20 cellular contexts compared by ENCODE assay signal in genomic region chr6:144314562-144314961, GRCh38. TPM values are rescaled to one million over a fixed set of nuclear protein-coding genes. Genes with fewer than 3 reads are reported as not detected.
A peak's percentile ranks its signal among the peaks of the same experiment; 100 is the strongest.
DNase-seq lines count a peak whose midpoint lies in the region; ATAC-seq, FAIRE-seq and TF ChIP-seq lines count a peak whose summit lies in the region.
"Had no signal": no experiment of that assay in that cellular context is flagged by ENCODE, and none has a peak within 500 bp of the region (broad histone marks: within the 10 kb centered on the region; RNA-seq: fewer than 3 reads in every experiment).

No MANE protein-coding gene starts in this region.

- H3K27me3 ChIP-seq in layer of hippocampus (ENCODE audit: control insufficient read depth, insufficient read depth, low read length), result no peaks in the 10 kb centered on the region
- H3K27me3 ChIP-seq in gastrocnemius medialis, result no peaks in the 10 kb centered on the region
- H3K27me3 ChIP-seq: neural progenitor cell had no signal

- H3K27ac ChIP-seq in layer of hippocampus (ENCODE audit: low read depth, low read length), result peak overlapping the region; percentile 16
- peak overlapping the region; percentile 49 to 66 (median 60) for H3K27ac ChIP-seq in gastrocnemius medialis
- H3K27ac ChIP-seq: neural progenitor cell, SK-N-MC had no signal

- H3K36me3 Mint-ChIP-seq in chondrocyte (ENCODE audit: low read depth) (peaks cover 7% of the 10 kb centered on the region), glutamatergic neuron (ENCODE audit: unreplicated experiment) (no peaks in the 10 kb centered on the region)
- H3K36me3 Mint-ChIP-seq: memory B cell; stimulated activated naive B cell treated with anti-CD40 and anti-IgM and Interleukin-4, amounts not matched to agents 10 μg/mL and 1 μg/mL and 100 μg/mL, for 72 hours had no signal

- no peak for TF ChIP-seq POLR2A in gastrocnemius medialis (IDR thresholded peaks at IDR 0.05)

- peak in 1 of 2 donors; percentile 27 for ATAC-seq in gastrocnemius medialis
- ATAC-seq: activated CD8-positive, alpha-beta T cell treated with anti-CD3 and anti-CD28 coated beads for 36 hours; stimulated activated naive B cell treated with anti-CD40 and anti-IgM and Interleukin-4, amounts not matched to agents 10 μg/mL and 1 μg/mL and 100 μg/mL, for 72 hours had no signal

- FAIRE-seq in GM19239 (lab: Jason Lieb, UNC), result peak; percentile 66
- FAIRE-seq: HTR-8/SVneo, TTC549 had no signal

- TF ChIP-seq CTCF in chondrocyte (IDR thresholded peaks at IDR 0.05) (no peak), gastrocnemius medialis (IDR thresholded peaks at IDR 0.05 in 4 of 5, conservative IDR thresholded peaks at IDR 0.05 in 1 of 5) (no peak), glutamatergic neuron (IDR thresholded peaks at IDR 0.05; ENCODE audit: partially characterized antibody, unreplicated experiment) (no peak)

- H3K4me1 Mint-ChIP-seq in chondrocyte (ENCODE audit: low read depth), result peaks cover 63% of the 10 kb centered on the region
- no peaks in the 10 kb centered on the region for H3K4me1 Mint-ChIP-seq in glutamatergic neuron (ENCODE audit: low read depth, unreplicated experiment)

- H3K9me3 ChIP-seq in gastrocnemius medialis, result no peaks in the 10 kb centered on the region
- H3K9me3 ChIP-seq: Caco-2 had no signal

- no peaks in the 10 kb centered on the region for H3K36me3 ChIP-seq in gastrocnemius medialis
- H3K36me3 ChIP-seq: neural progenitor cell had no signal

- no peaks in the 10 kb centered on the region for H3K9me3 Mint-ChIP-seq in chondrocyte (ENCODE audit: low read depth)
- no peaks in the 10 kb centered on the region for H3K9me3 Mint-ChIP-seq in glutamatergic neuron (ENCODE audit: unreplicated experiment)
- H3K9me3 Mint-ChIP-seq: activated CD8-positive, alpha-beta T cell treated with anti-CD3 and anti-CD28 coated beads for 36 hours; H9; memory B cell; neural progenitor cell; stimulated activated naive B cell treated with anti-CD40 and anti-IgM and Interleukin-4, amounts not matched to agents 10 μg/mL and 1 μg/mL and 100 μg/mL, for 72 hours had no signal

- in situ Hi-C loops in gastrocnemius medialis (cut with MboI; ENCODE audit: low sequenced_read_pairs in 4 of 4), result no loop called here

- DNase-seq in GM19239 (ENCODE audit: insufficient read length, low spot score) (no peak), chondrocyte (ENCODE audit: low spot score) (no peak), gastrocnemius medialis (no peak), NCI-H146 (lab: John Stamatoyannopoulos, UW) (no peak), activated gamma-delta T cell treated with Interleukin-2 at 50 U/mL for 16 hours (no peak), NCI-H1092 treated with DMSO at 0.1 percent for 48 hours (lab: John Stamatoyannopoulos, UW) (no peak), glutamatergic neuron (no peak)
- DNase-seq: activated CD8-positive, alpha-beta T cell treated with anti-CD3 and anti-CD28 coated beads for 36 hours; Caco-2; effector CD4-positive, alpha-beta T cell; H9; NCI-H526 treated with DMSO at 0.1 percent for 48 hours; OCI-M1; stimulated activated naive B cell treated with anti-CD40 and anti-IgM and Interleukin-4, amounts not matched to agents 10 μg/mL and 1 μg/mL and 100 μg/mL, for 72 hours had no signal

- H3K27me3 Mint-ChIP-seq in chondrocyte (ENCODE audit: low read depth), result no peaks in the 10 kb centered on the region
- H3K27me3 Mint-ChIP-seq in glutamatergic neuron (ENCODE audit: unreplicated experiment), result peaks cover 2% of the 10 kb centered on the region
- H3K27me3 Mint-ChIP-seq: activated CD8-positive, alpha-beta T cell treated with anti-CD3 and anti-CD28 coated beads for 36 hours; stimulated activated naive B cell treated with anti-CD40 and anti-IgM and Interleukin-4, amounts not matched to agents 10 μg/mL and 1 μg/mL and 100 μg/mL, for 72 hours had no signal

- intact Hi-C loops in gastrocnemius medialis (cut with DNase I; ENCODE audit: low total_unique reads), result no loop called here

- H3K27ac Mint-ChIP-seq in chondrocyte (ENCODE audit: unreplicated experiment) (peak overlapping the region; percentile 85), glutamatergic neuron (ENCODE audit: unreplicated experiment) (no peak overlapping the region)
- H3K27ac Mint-ChIP-seq: activated CD8-positive, alpha-beta T cell treated with anti-CD3 and anti-CD28 coated beads for 36 hours; H9; memory B cell; neural progenitor cell; stimulated activated naive B cell treated with anti-CD40 and anti-IgM and Interleukin-4, amounts not matched to agents 10 μg/mL and 1 μg/mL and 100 μg/mL, for 72 hours had no signal

- H3K4me3 Mint-ChIP-seq in chondrocyte (ENCODE audit: unreplicated experiment) (no peak overlapping the region), glutamatergic neuron (ENCODE audit: unreplicated experiment) (no peak overlapping the region)
- H3K4me3 Mint-ChIP-seq: activated CD8-positive, alpha-beta T cell treated with anti-CD3 and anti-CD28 coated beads for 36 hours; H9; memory B cell; neural progenitor cell; stimulated activated naive B cell treated with anti-CD40 and anti-IgM and Interleukin-4, amounts not matched to agents 10 μg/mL and 1 μg/mL and 100 μg/mL, for 72 hours had no signal

- peaks cover 35 to 42% of the 10 kb centered on the region in 2 donors for H3K4me1 ChIP-seq in gastrocnemius medialis
- H3K4me1 ChIP-seq: neural progenitor cell had no signal

- no peak overlapping the region for H3K4me3 ChIP-seq in gastrocnemius medialis
- H3K4me3 ChIP-seq: neural progenitor cell, SK-N-MC had no signal

RNA-seq across cellular contexts. Expression of gene UTRN, which starts 29.4 kb away (rescaled TPM):
- total RNA-seq in chondrocyte (124 to 133 TPM (median 125 TPM) in 3 replicates), gastrocnemius medialis (10 to 100 TPM; 24.1 to 66.3 (median 40.1) TPM), glutamatergic neuron (ENCODE audit: unreplicated experiment) (24.3 TPM)
